ENCODE assay signal across 22 cellular contexts in the genomic region with DNA sequence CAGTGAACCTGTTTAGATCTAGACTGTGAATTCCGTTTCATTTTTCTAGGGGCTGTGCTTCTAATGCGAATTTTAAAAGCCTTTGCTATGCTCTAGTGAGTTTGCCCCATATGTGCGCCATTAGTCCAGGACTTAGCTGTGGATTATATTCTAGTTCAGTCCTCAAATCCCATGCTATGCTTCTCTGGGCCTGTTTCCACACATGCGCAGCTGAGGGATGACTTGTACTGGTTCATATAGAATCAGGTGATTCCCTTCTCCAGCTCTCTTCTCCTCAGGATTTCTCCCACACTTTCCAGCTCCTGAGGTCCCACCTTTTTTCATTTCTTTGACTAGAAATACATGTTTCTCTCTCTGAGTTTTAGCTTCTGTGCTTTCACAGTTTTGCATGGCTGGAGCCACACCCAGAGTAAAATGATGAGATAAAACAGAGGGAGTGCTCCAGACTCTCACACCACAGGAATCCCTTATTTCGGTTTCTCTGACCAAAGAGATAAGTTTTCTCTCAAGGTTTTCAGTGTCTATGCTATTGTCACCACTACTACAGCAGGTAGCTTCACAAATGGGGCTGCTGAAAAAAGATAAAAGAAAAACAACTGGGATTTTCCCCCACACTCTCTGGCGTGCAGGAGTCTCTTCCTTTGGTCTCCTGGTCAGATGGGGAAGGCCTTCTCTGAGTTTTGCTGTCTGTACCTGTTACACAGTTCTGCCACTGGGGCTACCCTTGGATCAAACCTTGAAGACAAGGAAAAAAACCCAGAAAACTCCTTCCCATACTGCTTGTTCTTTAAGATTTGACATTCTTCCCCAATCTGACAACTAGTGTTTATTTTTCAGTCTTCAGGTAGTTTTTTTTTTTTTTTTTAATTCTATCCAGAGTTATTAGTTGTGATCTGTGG.
A peak's percentile ranks its signal among the peaks of the same experiment; 100 is the strongest.
DNase-seq lines count a peak whose midpoint lies in the region; ATAC-seq, FAIRE-seq and TF ChIP-seq lines count a peak whose summit lies in the region.
"Had no signal": no experiment of that assay in that cellular context is flagged by ENCODE, and none has a peak within 500 bp of the region (broad histone marks: within the 10 kb centered on the region; RNA-seq: fewer than 3 reads in every experiment).

No MANE protein-coding gene starts in this region.

- ATAC-seq in K562 (peak; percentile 97), HG03280 (IDR thresholded peaks at IDR 0.05; ENCODE audit: unreplicated experiment) (no peak)
- ATAC-seq: activated CD4-positive, CD25-positive, alpha-beta regulatory T cell treated with anti-CD3 and anti-CD28 coated beads, Interleukin-2, amount 50 U/mL, for 24 hours; pancreas; T-helper 17 cell had no signal

- POLR2A ChIA-PET in K562 (lab: Yijun Ruan, JAX) (interaction anchor here (0.5 kb wide), 1 partner anchor 612 kb away, joined by 3 read pairs; no protein-coding TSS in a partner anchor), HEK293T (lab: Yijun Ruan, JAX) (no interaction called here)

- peaks cover 25% of the 10 kb centered on the region for H3K79me1 ChIP-seq in trophoblast cell (ENCODE audit: low read length)

- peak in 1 of 2 experiments; percentile 28; a peak in 2 of 4 replicates for TF ChIP-seq RAD21 in K562 (CRISPR knock-in tag; conservative IDR thresholded peaks at IDR 0.05 in 1 of 2, IDR thresholded peaks at IDR 0.05 in 1 of 2)

- H4K12ac ChIP-seq in trophoblast cell (ENCODE audit: low read depth, low read length), result no peak overlapping the region

- peak overlapping the region; percentile 41 for H3K4ac ChIP-seq in trophoblast cell (ENCODE audit: low read depth, low read length)

- no peak overlapping the region for H3K18ac ChIP-seq in trophoblast cell (ENCODE audit: low read length)

- peak overlapping the region; percentile 52 for H4K91ac ChIP-seq in trophoblast cell (ENCODE audit: low read depth, low read length)

- CTCF ChIA-PET in K562 (lab: Yijun Ruan, JAX; ENCODE audit: low intra/inter-chr PET ratio) (no interaction called here), HEK293T (lab: Yijun Ruan, JAX) (interaction anchor here (0.6 kb wide), 1 partner anchor 236 kb away, joined by 5 read pairs; no protein-coding TSS in a partner anchor)

- TF ChIP-seq EP300 in K562 (IDR thresholded peaks at IDR 0.05; ENCODE audit: low read length), result peak; percentile 65

- TF ChIP-seq POLR2A in K562 (conservative IDR thresholded peaks at IDR 0.05), result no peak

- peak overlapping the region; percentile 27; the same call in 1 of the 2 replicates for H3K4me2 ChIP-seq in K562 (ENCODE audit: insufficient read depth, low read length)
- no peak overlapping the region for H3K4me2 ChIP-seq in trophoblast cell (ENCODE audit: low read length)

- no peak overlapping the region for H2AK5ac ChIP-seq in trophoblast cell (ENCODE audit: low read length)

- H4K8ac ChIP-seq in trophoblast cell (ENCODE audit: low read depth, low read length), result peak overlapping the region; percentile 60

- H3K23ac ChIP-seq in trophoblast cell (ENCODE audit: low read length), result no peak overlapping the region

- H3K14ac ChIP-seq in trophoblast cell (ENCODE audit: low read length), result peak overlapping the region; percentile 70

- TF ChIP-seq CTCF in K562 (IDR thresholded peaks at IDR 0.05 in 2 of 3, conservative IDR thresholded peaks at IDR 0.05 in 1 of 3; ENCODE audit: insufficient read depth in 2 of 3, low read depth in 1 of 3, low read length in 3 of 3), result peak in 2 of 3 experiments; percentile 25 to 46; a peak in 4 of 6 replicates

- H3K27me3 ChIP-seq in K562 (ENCODE audit: control insufficient read depth in 2 of 2, insufficient read depth in 2 of 2, low read length in 2 of 2), result no peaks in the 10 kb centered on the region
- no peaks in the 10 kb centered on the region for H3K27me3 ChIP-seq in trophoblast cell (ENCODE audit: insufficient read depth, low read length)
- H3K27me3 ChIP-seq: ascending aorta, pancreas, tibial artery had no signal

- H2AFZ ChIP-seq in K562 (ENCODE audit: low read depth, low read length) (peak overlapping the region; percentile 75), trophoblast cell (ENCODE audit: insufficient read depth, low read length, poor library complexity) (no peak overlapping the region)

- in situ Hi-C loops in K562 (cut with MboI), result no loop called here

- FAIRE-seq in K562 (lab: Jason Lieb, UNC), result peak; percentile 71
- FAIRE-seq: pancreas had no signal

- intact Hi-C loops in K562 (cut with micrococcal nuclease), result no loop called here

- peak overlapping the region; percentile 16 for H2BK12ac ChIP-seq in trophoblast cell (ENCODE audit: low read length)

- DNase-seq in DMS53 (lab: John Stamatoyannopoulos, UW) (peak; percentile 11), DMS53 treated with DMSO at 0.1 percent for 48 hours (lab: John Stamatoyannopoulos, UW; ENCODE audit: unreplicated experiment) (no peak), NCI-H69 (lab: John Stamatoyannopoulos, UW) (peak; percentile 31), K562 (ENCODE audit: extremely low read depth in 1 of 4, low spot score in 3 of 4) (peak; percentile 41 to 82 (median 60)), trophoblast cell (peak in 1 of 2 donors; percentile 29), HEK293T (ENCODE audit: extremely low spot score) (no peak), NCI-H510A (lab: John Stamatoyannopoulos, UW) (no peak)
- DNase-seq: 8988T; activated gamma-delta T cell; CD4-positive, CD25-positive, alpha-beta regulatory T cell; EL; Kasumi-1; NCI-H1436; NCI-H510A treated with DMSO at 0.1 percent for 48 hours; pancreas; RPMI8226; T-helper 17 cell; tibial artery had no signal

- peak overlapping the region in 1 of 2 experiments; percentile 15; a peak in 1 of 4 replicates for H3K9ac ChIP-seq in K562 (ENCODE audit: insufficient read depth in 1 of 2, low read depth in 2 of 2, low read length in 2 of 2)
- H3K9ac ChIP-seq in trophoblast cell (ENCODE audit: low read length), result no peak overlapping the region

- no peaks in the 10 kb centered on the region for H4K20me1 ChIP-seq in K562 (replicated peaks; ENCODE audit: control insufficient read depth, insufficient read depth, low read length)

- H2BK5ac ChIP-seq in trophoblast cell (ENCODE audit: low read depth, low read length, poor library complexity), result peak overlapping the region; percentile 77

- no peak overlapping the region for H3K4me3 ChIP-seq in K562
- H3K4me3 ChIP-seq in trophoblast cell (ENCODE audit: low read depth, low read length), result no peak overlapping the region
- H3K4me3 ChIP-seq: ascending aorta, pancreas, skin epidermis, tibial artery had no signal

- H3K9me1 ChIP-seq in K562 (ENCODE audit: control insufficient read depth, insufficient read depth, low read length), result no peaks in the 10 kb centered on the region

- no TSS peak for BruUV-seq in K562 (replicated peaks; lab: Mats Ljungman, UMichigan)

- peak overlapping the region; percentile 74 for H2BK120ac ChIP-seq in trophoblast cell (ENCODE audit: insufficient read depth, low read length, poor library complexity)

- H3K9me3 ChIP-seq in K562 (replicated peaks; ENCODE audit: control insufficient read depth, insufficient read depth, low read depth, low read length) (no peaks in the 10 kb centered on the region), trophoblast cell (ENCODE audit: insufficient read depth, low read depth, low read length) (no peaks in the 10 kb centered on the region)
- H3K9me3 ChIP-seq: ascending aorta, pancreas, tibial artery had no signal

- 8% methylated on average over 6 of the region's 6 CpGs for WGBS in K562 (ENCODE audit: insufficient coverage, low coverage, missing lambda C conversion rate)
- WGBS in trophoblast cell (ENCODE audit: extremely low coverage, insufficient coverage, insufficient read length), result no CpG with 5 or more reads among the region's 6 CpGs

- H3K36me3 ChIP-seq in K562 (ENCODE audit: control insufficient read depth, insufficient read depth, low read length) (no peaks in the 10 kb centered on the region), trophoblast cell (ENCODE audit: control insufficient read depth in 1 of 2, insufficient read depth in 2 of 2, low read length in 2 of 2) (no peaks in the 10 kb centered on the region)
- H3K36me3 ChIP-seq: ascending aorta, pancreas, tibial artery had no signal

- H3K27ac ChIP-seq in K562 (ENCODE audit: extremely low read depth, low read depth, low read length) (peak overlapping the region; percentile 50), trophoblast cell (ENCODE audit: low read depth, low read length) (peak overlapping the region; percentile 74)
- H3K27ac ChIP-seq: ascending aorta, pancreas, skin epidermis, tibial artery had no signal

- H3K4me1 ChIP-seq in K562 (replicated peaks in 1 of 2; ENCODE audit: control insufficient read depth in 2 of 2, insufficient read depth in 2 of 2, low read length in 2 of 2), result peaks cover 11 to 22% of the 10 kb centered on the region in 2 experiments; a peak in 4 of 5 replicates
- H3K4me1 ChIP-seq in trophoblast cell (ENCODE audit: control insufficient read depth in 1 of 2, insufficient read depth in 2 of 2, low read length in 2 of 2), result peaks cover 0 to 6% of the 10 kb centered on the region in 2 experiments
- H3K4me1 ChIP-seq: ascending aorta, pancreas, tibial artery had no signal

- H3K79me2 ChIP-seq in K562 (ENCODE audit: control insufficient read depth, insufficient read depth, low read length) (no peaks in the 10 kb centered on the region), trophoblast cell (ENCODE audit: control insufficient read depth, insufficient read depth, low read length, poor library complexity) (no peaks in the 10 kb centered on the region)

TF ChIP-seq in K562, 482 proteins besides CTCF, POLR2A, EP300 and RAD21 (continues in another document):
- TF ChIP-seq, protein P1, sequence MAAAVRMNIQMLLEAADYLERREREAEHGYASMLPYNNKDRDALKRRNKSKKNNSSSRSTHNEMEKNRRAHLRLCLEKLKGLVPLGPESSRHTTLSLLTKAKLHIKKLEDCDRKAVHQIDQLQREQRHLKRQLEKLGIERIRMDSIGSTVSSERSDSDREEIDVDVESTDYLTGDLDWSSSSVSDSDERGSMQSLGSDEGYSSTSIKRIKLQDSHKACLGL (CRISPR knock-in tag; IDR thresholded peaks at IDR 0.05; ENCODE audit: borderline replicate concordance, poor library complexity, severe bottlenecking), result no peak
- TF ChIP-seq KDM1A (IDR thresholded peaks at IDR 0.05), result peak; percentile 65 to 67

TF ChIP-seq in HEK293T, 16 proteins besides CTCF, POLR2A, EP300 and RAD21 (continues in another document):
- no peak for TF ChIP-seq NFRKB (IDR thresholded peaks at IDR 0.05)
- no peak for TF ChIP-seq ZNF384 (IDR thresholded peaks at IDR 0.05)
- no peak for TF ChIP-seq ARNT (IDR thresholded peaks at IDR 0.05)
- no peak for TF ChIP-seq BHLHE40 (IDR thresholded peaks at IDR 0.05; ENCODE audit: borderline replicate concordance)
- TF ChIP-seq HDGF (IDR thresholded peaks at IDR 0.05; ENCODE audit: borderline replicate concordance), result no peak
- no peak for TF ChIP-seq LEF1 (IDR thresholded peaks at IDR 0.05; ENCODE audit: borderline replicate concordance)

Comparison
In these comparisons a context has a peak if more than half of its experiments do, and no peak if none do; other contexts are left out.
1. DNase-seq: peak in DMS53 (single experiment), NCI-H69 (single experiment) and K562 (4 of 4); none in DMS53 treated with DMSO at 0.1 percent for 48 hours (single experiment), HEK293T (single experiment) and NCI-H510A (single experiment).